In genomic region chr15:39438795-39439577, GRCh38 we compare ENCODE assay signal across 13 cellular contexts.
DNase-seq lines count a peak whose midpoint lies in the region; ATAC-seq, FAIRE-seq and TF ChIP-seq lines count a peak whose summit lies in the region.
"Had no signal": no experiment of that assay in that cellular context is flagged by ENCODE, and none has a peak within 500 bp of the region (broad histone marks: within the 10 kb centered on the region; RNA-seq: fewer than 3 reads in every experiment).

No MANE protein-coding gene starts in this region.

- peak; percentile 34; the same call in 2 of the 3 replicates for ATAC-seq in GM23338
- ATAC-seq in left lung, result peak; percentile 45
- no peak for ATAC-seq in HG03521 (IDR thresholded peaks at IDR 0.05; ENCODE audit: unreplicated experiment)
- ATAC-seq in HG03280 (IDR thresholded peaks at IDR 0.05; ENCODE audit: unreplicated experiment), result no peak
- ATAC-seq: activated CD4-positive, alpha-beta T cell treated with anti-CD3 and anti-CD28 coated beads for 36 hours had no signal

- no peaks in the 10 kb centered on the region for H3K27me3 ChIP-seq in AG04450 (ENCODE audit: control insufficient read depth, insufficient read depth, low read length)
- H3K27me3 ChIP-seq in GM23338 (ENCODE audit: insufficient read depth), result no peaks in the 10 kb centered on the region
- H3K27me3 ChIP-seq in astrocyte (ENCODE audit: insufficient read depth, low read length), result no peaks in the 10 kb centered on the region
- no peaks in the 10 kb centered on the region for H3K27me3 ChIP-seq in left lung
- H3K27me3 ChIP-seq in MG63, result no peaks in the 10 kb centered on the region

- H3K4me3 ChIP-seq in AG04450 (ENCODE audit: low read depth, low read length) (no peak overlapping the region), GM23338 (no peak overlapping the region), astrocyte (ENCODE audit: insufficient read depth, low read depth, low read length) (no peak overlapping the region), left lung (no peak overlapping the region), MG63 (no peak overlapping the region)

- 0 out of 2 replicates have a peak overlapping the region, but pooled peaks have one; percentile 18 for H3K27ac Mint-ChIP-seq in GM23338
- H3K27ac Mint-ChIP-seq in astrocyte (ENCODE audit: unreplicated experiment), result peak overlapping the region; percentile 27
- H3K27ac Mint-ChIP-seq: activated CD4-positive, alpha-beta T cell treated with anti-CD3 and anti-CD28 coated beads for 36 hours had no signal

- H3K36me3 ChIP-seq in GM23338 (ENCODE audit: insufficient read depth) (no peaks in the 10 kb centered on the region), astrocyte (ENCODE audit: insufficient read depth, low read length) (no peaks in the 10 kb centered on the region), left lung (no peaks in the 10 kb centered on the region), MG63 (no peaks in the 10 kb centered on the region)

- H2AFZ ChIP-seq in GM23338 (peak overlapping the region; percentile 78), astrocyte (ENCODE audit: low read depth, low read length) (no peak overlapping the region)

- no peak overlapping the region for H3K4me2 ChIP-seq in GM23338
- no peak overlapping the region for H3K4me2 ChIP-seq in astrocyte (ENCODE audit: low read length)

- TF ChIP-seq CTCF in AG04450 (IDR thresholded peaks at IDR 0.05; ENCODE audit: low read depth, low read length) (0 out of 2 replicates have a peak, but pooled peaks have one; percentile 2), GM23338 (conservative IDR thresholded peaks at IDR 0.05; ENCODE audit: low read depth in 2 of 2) (peak; percentile 39 to 51; a peak in 3 of 4 replicates), astrocyte (IDR thresholded peaks at IDR 0.05; ENCODE audit: insufficient read depth, low read depth, low read length) (no peak), left lung (IDR thresholded peaks at IDR 0.05) (no peak)

- H3K79me2 ChIP-seq in GM23338 (replicated peaks; ENCODE audit: insufficient read depth), result no peaks in the 10 kb centered on the region
- H3K79me2 ChIP-seq in astrocyte (ENCODE audit: insufficient read depth, low read length), result no peaks in the 10 kb centered on the region

- H3K4me1 Mint-ChIP-seq in GM23338 (peaks cover 34% of the 10 kb centered on the region), astrocyte (ENCODE audit: low read depth, unreplicated experiment) (peaks cover 15% of the 10 kb centered on the region)
- H3K4me1 Mint-ChIP-seq: activated CD4-positive, alpha-beta T cell treated with anti-CD3 and anti-CD28 coated beads for 36 hours had no signal

- FAIRE-seq in astrocyte (lab: Jason Lieb, UNC), result no peak
- FAIRE-seq in HTR-8/SVneo (lab: Jason Lieb, UNC), result no peak
- FAIRE-seq: colon had no signal

- no peaks in the 10 kb centered on the region for H3F3A ChIP-seq in GM23338 (replicated peaks; ENCODE audit: low read depth)

- H3K9me3 Mint-ChIP-seq in GM23338 (no peaks in the 10 kb centered on the region), astrocyte (ENCODE audit: unreplicated experiment) (no peaks in the 10 kb centered on the region)

- H3K27ac ChIP-seq in AG04450 (ENCODE audit: low read depth, low read length) (no peak overlapping the region), GM23338 (ENCODE audit: low read depth) (no peak overlapping the region), astrocyte (ENCODE audit: low read depth, low read length) (no peak overlapping the region), left lung (no peak overlapping the region)

- no peak overlapping the region for H3K9ac ChIP-seq in astrocyte (ENCODE audit: low read length)

- CTCF ChIA-PET in AG04450 (lab: Charles Lee), result no interaction called here

- H3K4me3 Mint-ChIP-seq in GM23338 (no peak overlapping the region), astrocyte (ENCODE audit: unreplicated experiment) (no peak overlapping the region)
- H3K4me3 Mint-ChIP-seq: activated CD4-positive, alpha-beta T cell treated with anti-CD3 and anti-CD28 coated beads for 36 hours had no signal

- H3K4me1 ChIP-seq in GM23338 (ENCODE audit: insufficient read depth) (peaks cover 29% of the 10 kb centered on the region), astrocyte (ENCODE audit: insufficient read depth, low read length) (no peaks in the 10 kb centered on the region), left lung (peaks cover 11 to 13% of the 10 kb centered on the region in 2 donors)

- H3K27me3 Mint-ChIP-seq in GM23338 (ENCODE audit: insufficient read depth, low read depth, poor library complexity) (peaks cover 1% of the 10 kb centered on the region), astrocyte (ENCODE audit: low read depth, unreplicated experiment) (no peaks in the 10 kb centered on the region)

- no peaks in the 10 kb centered on the region; the same call in 1 of the 2 replicates for H3K9me2 ChIP-seq in GM23338 (ENCODE audit: insufficient read depth)

- no peaks in the 10 kb centered on the region for H4K20me1 ChIP-seq in GM23338 (replicated peaks; ENCODE audit: insufficient read depth)
- no peaks in the 10 kb centered on the region for H4K20me1 ChIP-seq in astrocyte (ENCODE audit: insufficient read depth, low read length)

- POLR2A ChIA-PET in AG04450 (lab: Yijun Ruan, JAX), result no interaction called here

- intact Hi-C loops in left lung (cut with DNase I), result no loop called here

- DNase-seq in AG04450 (ENCODE audit: low read depth, low spot score) (no peak), GM23338 (ENCODE audit: low spot score) (no peak), astrocyte (ENCODE audit: low read depth) (peak; percentile 39), left lung (peak in 1 of 2 donors; percentile 46), HTR-8/SVneo (ENCODE audit: insufficient read length, low spot score) (no peak), MG63 (no peak)
- DNase-seq: activated CD4-positive, alpha-beta T cell treated with anti-CD3 and anti-CD28 coated beads for 36 hours; GF-D8; NCI-H1048; NCI-H774 had no signal

- H3K36me3 Mint-ChIP-seq in GM23338 (ENCODE audit: low read depth) (no peaks in the 10 kb centered on the region), astrocyte (ENCODE audit: low read depth, unreplicated experiment) (no peaks in the 10 kb centered on the region)

- H3K9me3 ChIP-seq in AG04450 (ENCODE audit: control insufficient read depth, insufficient read depth, low read length), result no peaks in the 10 kb centered on the region
- H3K9me3 ChIP-seq in astrocyte (ENCODE audit: insufficient read depth, low read depth, low read length), result no peaks in the 10 kb centered on the region
- peaks cover 0 to 2% of the 10 kb centered on the region in 2 donors for H3K9me3 ChIP-seq in left lung
- H3K9me3 ChIP-seq in MG63, result no peaks in the 10 kb centered on the region

TF ChIP-seq in GM23338, 12 proteins besides CTCF, POLR2A, EP300 and RAD21 (continues in another document):
- TF ChIP-seq ZNF462 (CRISPR knock-in tag; IDR thresholded peaks at IDR 0.05), result no peak

Comparison
In these comparisons a context has a peak if more than half of its experiments do, and no peak if none do; other contexts are left out.
1. CTCF ChIP-seq: peak in AG04450 (single experiment) and GM23338 (2 of 2); none in astrocyte (single experiment) and left lung (0 of 2).
2. ATAC-seq: peak in GM23338 (single experiment) and left lung (single experiment); none in HG03521 (single experiment) and HG03280 (single experiment).